40 cellular contexts compared by ENCODE assay signal in the genomic region with DNA sequence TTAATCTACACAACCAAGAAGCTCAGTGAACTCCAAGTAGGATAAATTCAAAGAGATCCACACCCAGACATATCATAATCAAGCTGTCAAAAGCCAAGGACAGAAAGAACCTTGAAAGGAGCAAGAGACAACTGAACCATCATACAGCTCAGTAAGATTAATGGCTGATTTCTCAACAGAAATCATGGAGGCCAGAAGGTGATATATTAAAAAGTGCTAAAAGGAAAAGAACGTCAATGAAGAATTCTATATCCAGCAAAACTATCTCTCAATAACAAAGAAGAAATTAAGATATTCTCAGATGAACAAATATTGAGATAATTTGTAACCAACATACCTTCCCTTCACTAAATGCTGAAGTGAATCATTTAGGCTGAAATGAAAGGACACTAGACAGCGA.
"Had no signal": no experiment of that assay in that cellular context is flagged by ENCODE, and none has a peak within 500 bp of the region (broad histone marks: within the 10 kb centered on the region; RNA-seq: fewer than 3 reads in every experiment).

No MANE protein-coding gene starts in this region.

- H3K4me1 Mint-ChIP-seq: activated naive CD4-positive, alpha-beta T cell treated with anti-CD3 and anti-CD28 coated beads, Interleukin-2, amount 10 ng/mL, durations not matched to agents 7 days and 5 days; activated naive CD4-positive, alpha-beta T cell treated with anti-CD3 and anti-CD28 coated beads, Interleukin-2, amount 50 U/mL, for 24 hours; activated naive CD8-positive, alpha-beta T cell treated with anti-CD3 and anti-CD28 coated beads for 36 hours; activated naive CD8-positive, alpha-beta T cell treated with anti-CD3 and anti-CD28 coated beads, Interleukin-2, amount 10 ng/mL, durations not matched to agents 7 days and 5 days; activated naive CD8-positive, alpha-beta T cell treated with anti-CD3 and anti-CD28 coated beads, Interleukin-2, amount 50 U/mL, for 24 hours; activated T-helper 17 cell treated with anti-CD3 and anti-CD28 coated beads, Interleukin-2, amount 50 U/mL, for 72 hours; central memory CD8-positive, alpha-beta T cell had no signal

- H3K27ac Mint-ChIP-seq: activated naive CD4-positive, alpha-beta T cell treated with anti-CD3 and anti-CD28 coated beads for 36 hours; activated naive CD4-positive, alpha-beta T cell treated with anti-CD3 and anti-CD28 coated beads, Interleukin-2, amount 10 ng/mL, durations not matched to agents 7 days and 5 days; activated naive CD4-positive, alpha-beta T cell treated with anti-CD3 and anti-CD28 coated beads, Interleukin-2, amount 50 U/mL, for 24 hours; activated naive CD4-positive, alpha-beta T cell treated with anti-CD3 and anti-CD28 coated beads, Interleukin-2, amount 50 U/mL, for 72 hours; activated naive CD8-positive, alpha-beta T cell; activated naive CD8-positive, alpha-beta T cell treated with anti-CD3 and anti-CD28 coated beads for 36 hours; activated naive CD8-positive, alpha-beta T cell treated with anti-CD3 and anti-CD28 coated beads, Interleukin-2, amount 10 ng/mL, durations not matched to agents 7 days and 5 days; activated naive CD8-positive, alpha-beta T cell treated with anti-CD3 and anti-CD28 coated beads, Interleukin-2, amount 50 U/mL, for 24 hours; activated T-cell treated with anti-CD3 and anti-CD28 coated beads, Interleukin-2, amount 50 U/mL, for 24 hours; activated T-cell treated with anti-CD3 and anti-CD28 coated beads, Interleukin-2, amount 50 U/mL, for 72 hours; activated T-helper 1 cell treated with anti-CD3 and anti-CD28 coated beads, Interleukin-12 subunit alpha, Interleukin-12 subunit beta, Interleukin-2, Interleukin-4 antibody, amounts not matched to agents 30 ng/mL and 10 ng/mL and 1 ng/mL, durations not matched to agents 14 hours and 24 hours and 36 hours; activated T-helper 17 cell treated with anti-CD3 and anti-CD28 coated beads, Interleukin-2, amount 50 U/mL, for 72 hours; activated T-helper 2 cell treated with anti-CD3 and anti-CD28 coated beads, Interferon-gamma antibody, Interleukin-2, Interleukin-4, amounts not matched to agents 10 μg/mL and 5 μg/mL and 100 μg/mL, durations not matched to agents 14 hours and 24 hours and 36 hours; brain had no signal

- H3K9me3 Mint-ChIP-seq: activated naive CD4-positive, alpha-beta T cell treated with anti-CD3 and anti-CD28 coated beads, Interleukin-2, amount 50 U/mL, for 24 hours; activated T-helper 1 cell treated with anti-CD3 and anti-CD28 coated beads, Interleukin-12 subunit alpha, Interleukin-12 subunit beta, Interleukin-2, Interleukin-4 antibody, amounts not matched to agents 30 ng/mL and 10 ng/mL and 1 ng/mL, durations not matched to agents 14 hours and 24 hours and 36 hours had no signal

- ATAC-seq: activated naive CD4-positive, alpha-beta T cell treated with anti-CD3 and anti-CD28 coated beads, Interleukin-2, amount 50 U/mL, for 72 hours; activated naive CD8-positive, alpha-beta T cell treated with anti-CD3 and anti-CD28 coated beads, Interleukin-2, amount 50 U/mL, for 24 hours; activated T-cell treated with anti-CD3 and anti-CD28 coated beads, Interleukin-2, amount 50 U/mL, for 4 hours; activated T-cell treated with anti-CD3 and anti-CD28 coated beads, Interleukin-2, amount 50 U/mL, for 72 hours; activated T-helper 17 cell treated with anti-CD3 and anti-CD28 coated beads, Interleukin-2, amount 50 U/mL, for 72 hours; body of pancreas had no signal

- FAIRE-seq: astrocyte, bronchial epithelial cell had no signal

- H3K27ac ChIP-seq: adrenal gland, body of pancreas, brain microvascular endothelial cell, breast epithelium, cardiac muscle cell had no signal

- H3K9me3 ChIP-seq: body of pancreas had no signal

- H3K36me3 ChIP-seq: adrenal gland, ascending aorta, brain microvascular endothelial cell, breast epithelium, cardiac muscle cell had no signal

- H3K27me3 ChIP-seq: adrenal gland, ascending aorta, body of pancreas, breast epithelium had no signal

- H3K36me3 Mint-ChIP-seq: activated naive CD4-positive, alpha-beta T cell treated with anti-CD3 and anti-CD28 coated beads, Interleukin-2, amount 10 ng/mL, durations not matched to agents 7 days and 5 days; activated naive CD4-positive, alpha-beta T cell treated with anti-CD3 and anti-CD28 coated beads, Interleukin-2, amount 50 U/mL, for 24 hours; activated naive CD4-positive, alpha-beta T cell treated with anti-CD3 and anti-CD28 coated beads, Interleukin-2, amount 50 U/mL, for 72 hours; activated naive CD8-positive, alpha-beta T cell; activated naive CD8-positive, alpha-beta T cell treated with anti-CD3 and anti-CD28 coated beads, Interleukin-2, amount 10 ng/mL, durations not matched to agents 7 days and 5 days had no signal

- H3K4me1 ChIP-seq: adrenal gland, breast epithelium had no signal

- H3K4me3 ChIP-seq: adrenal gland, ascending aorta, body of pancreas, breast epithelium, cardiac muscle cell had no signal

- DNase-seq: activated effector memory CD4-positive, alpha-beta T cell treated with anti-CD3 and anti-CD28 coated beads, Interleukin-2, amount 50 U/mL, for 16 hours; activated effector memory CD4-positive, alpha-beta T cell treated with Interleukin-2 at 50 U/mL for 16 hours; activated gamma-delta T cell; activated gamma-delta T cell treated with Interleukin-2 at 50 U/mL for 16 hours; activated naive CD4-positive, alpha-beta T cell; activated naive CD4-positive, alpha-beta T cell treated with anti-CD3 and anti-CD28 coated beads for 36 hours; activated naive CD4-positive, alpha-beta T cell treated with anti-CD3 and anti-CD28 coated beads, Interleukin-2, amount 10 ng/mL, durations not matched to agents 7 days and 5 days; activated naive CD4-positive, alpha-beta T cell treated with anti-CD3 and anti-CD28 coated beads, Interleukin-2, amount 50 U/mL, for 16 hours; activated naive CD4-positive, alpha-beta T cell treated with Interleukin-2 at 50 U/mL for 16 hours; activated naive CD8-positive, alpha-beta T cell treated with anti-CD3 and anti-CD28 coated beads for 36 hours; activated naive CD8-positive, alpha-beta T cell treated with anti-CD3 and anti-CD28 coated beads, Interleukin-2, amount 10 ng/mL, durations not matched to agents 7 days and 5 days; activated naive CD8-positive, alpha-beta T cell treated with anti-CD3 and anti-CD28 coated beads, Interleukin-2, amount 50 U/mL, for 24 hours; activated T-cell treated with anti-CD3 and anti-CD28 coated beads, Interleukin-2, amount 50 U/mL, for 1 hour; activated T-cell treated with anti-CD3 and anti-CD28 coated beads, Interleukin-2, amount 50 U/mL, for 24 hours; activated T-cell treated with anti-CD3 and anti-CD28 coated beads, Interleukin-2, amount 50 U/mL, for 4 hours; activated T-cell treated with anti-CD3 and anti-CD28 coated beads, Interleukin-2, amount 50 U/mL, for 48 hours; activated T-cell treated with anti-CD3 and anti-CD28 coated beads, Interleukin-2, amount 50 U/mL, for 72 hours; adrenal gland; amniotic stem cell; amygdala; anterior cingulate cortex; aorta; body of pancreas; brain microvascular endothelial cell; caudate nucleus; central memory CD4-positive, alpha-beta T cell; cerebellar nuclear complex had no signal

- H3K4me3 Mint-ChIP-seq: activated naive CD4-positive, alpha-beta T cell treated with anti-CD3 and anti-CD28 coated beads for 36 hours; activated naive CD4-positive, alpha-beta T cell treated with anti-CD3 and anti-CD28 coated beads, Interleukin-2, amount 10 ng/mL, durations not matched to agents 7 days and 5 days; activated naive CD4-positive, alpha-beta T cell treated with anti-CD3 and anti-CD28 coated beads, Interleukin-2, amount 50 U/mL, for 24 hours; activated naive CD8-positive, alpha-beta T cell; activated naive CD8-positive, alpha-beta T cell treated with anti-CD3 and anti-CD28 coated beads for 36 hours; activated naive CD8-positive, alpha-beta T cell treated with anti-CD3 and anti-CD28 coated beads, Interleukin-2, amount 10 ng/mL, durations not matched to agents 7 days and 5 days; activated naive CD8-positive, alpha-beta T cell treated with anti-CD3 and anti-CD28 coated beads, Interleukin-2, amount 50 U/mL, for 24 hours; activated T-cell treated with anti-CD3 and anti-CD28 coated beads, Interleukin-2, amount 50 U/mL, for 24 hours; activated T-cell treated with anti-CD3 and anti-CD28 coated beads, Interleukin-2, amount 50 U/mL, for 4 hours; activated T-cell treated with anti-CD3 and anti-CD28 coated beads, Interleukin-2, amount 50 U/mL, for 72 hours; activated T-helper 1 cell treated with anti-CD3 and anti-CD28 coated beads, Interleukin-12 subunit alpha, Interleukin-12 subunit beta, Interleukin-2, Interleukin-4 antibody, amounts not matched to agents 30 ng/mL and 10 ng/mL and 1 ng/mL, durations not matched to agents 14 hours and 24 hours and 36 hours; activated T-helper 17 cell treated with anti-CD3 and anti-CD28 coated beads, Interleukin-2, amount 50 U/mL, for 72 hours; brain; central memory CD8-positive, alpha-beta T cell had no signal

- H3K27me3 Mint-ChIP-seq: activated naive CD8-positive, alpha-beta T cell treated with anti-CD3 and anti-CD28 coated beads, Interleukin-2, amount 50 U/mL, for 24 hours had no signal
